Comparison of ENCODE assay signal across 1 cellular context in the genomic region with DNA sequence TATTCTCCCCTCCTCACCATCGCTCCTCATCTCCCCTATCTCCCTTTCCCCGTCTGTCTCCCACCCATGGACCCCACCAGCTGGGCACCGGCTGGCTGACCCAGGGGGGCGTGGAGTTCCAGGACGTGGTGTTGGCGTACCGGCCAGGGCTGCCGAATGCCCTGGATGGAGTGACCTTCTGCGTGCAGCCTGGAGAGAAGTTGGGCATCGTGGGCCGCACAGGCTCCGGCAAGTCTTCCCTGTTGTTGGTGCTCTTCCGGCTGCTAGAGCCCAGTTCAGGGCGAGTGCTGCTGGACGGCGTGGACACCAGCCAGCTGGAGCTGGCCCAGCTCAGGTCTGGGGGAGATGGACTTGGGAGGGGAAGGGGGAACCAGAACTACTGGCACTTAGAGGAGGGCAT.
TF ChIP-seq lines count a peak whose summit lies in the region.

No MANE protein-coding gene starts in this region.

TF ChIP-seq in K562, 482 proteins besides CTCF, POLR2A, EP300 and RAD21:
- no peak for TF ChIP-seq TSC22D4 (tag; IDR thresholded peaks at IDR 0.05)
- TF ChIP-seq POLR2G (IDR thresholded peaks at IDR 0.05; ENCODE audit: low read depth, low read length), result 0 out of 2 replicates have a peak, but pooled peaks have one; percentile 41
- TF ChIP-seq TAF15 (IDR thresholded peaks at IDR 0.05; ENCODE audit: low read depth, low read length), result no peak
- no peak for TF ChIP-seq PYGO2 (tag; IDR thresholded peaks at IDR 0.05)
TF ChIP-seq in K562: peak in this region for 1.
